In the genomic region with DNA sequence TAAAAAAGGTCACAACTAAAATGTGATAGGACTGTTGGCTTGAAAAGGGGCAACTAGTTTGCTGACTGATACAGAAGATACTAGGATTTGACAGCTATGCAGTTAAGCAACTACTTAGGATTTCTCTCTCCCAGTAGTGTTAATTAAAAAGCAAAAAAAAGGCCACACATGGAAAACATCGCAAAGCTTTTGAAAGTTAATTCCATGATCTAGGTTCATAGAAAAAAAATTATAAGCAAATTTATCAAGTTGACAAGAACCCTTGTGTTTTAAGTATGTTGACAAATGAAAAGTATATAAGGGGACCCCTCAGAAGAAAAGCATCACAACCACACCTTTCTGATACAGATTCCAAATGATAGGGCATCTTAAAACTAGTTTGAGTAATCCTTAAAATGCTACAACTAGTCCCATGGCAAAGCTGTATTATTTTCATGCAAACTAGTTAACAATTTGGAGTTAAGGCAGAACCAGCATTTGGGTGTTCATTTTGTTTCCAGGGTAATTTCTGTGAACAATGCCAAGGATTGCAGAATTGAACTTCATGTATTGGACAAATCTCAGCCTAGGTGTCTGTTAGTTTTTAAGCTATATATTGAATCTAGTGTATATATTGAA, we compare ENCODE assay signal across 1 cellular context.
TF ChIP-seq lines count a peak whose summit lies in the region.

No MANE protein-coding gene starts in this region.

TF ChIP-seq in K562, 482 proteins besides CTCF, POLR2A, EP300 and RAD21 (continued from another document and continues in another):
- TF ChIP-seq, protein P1, sequence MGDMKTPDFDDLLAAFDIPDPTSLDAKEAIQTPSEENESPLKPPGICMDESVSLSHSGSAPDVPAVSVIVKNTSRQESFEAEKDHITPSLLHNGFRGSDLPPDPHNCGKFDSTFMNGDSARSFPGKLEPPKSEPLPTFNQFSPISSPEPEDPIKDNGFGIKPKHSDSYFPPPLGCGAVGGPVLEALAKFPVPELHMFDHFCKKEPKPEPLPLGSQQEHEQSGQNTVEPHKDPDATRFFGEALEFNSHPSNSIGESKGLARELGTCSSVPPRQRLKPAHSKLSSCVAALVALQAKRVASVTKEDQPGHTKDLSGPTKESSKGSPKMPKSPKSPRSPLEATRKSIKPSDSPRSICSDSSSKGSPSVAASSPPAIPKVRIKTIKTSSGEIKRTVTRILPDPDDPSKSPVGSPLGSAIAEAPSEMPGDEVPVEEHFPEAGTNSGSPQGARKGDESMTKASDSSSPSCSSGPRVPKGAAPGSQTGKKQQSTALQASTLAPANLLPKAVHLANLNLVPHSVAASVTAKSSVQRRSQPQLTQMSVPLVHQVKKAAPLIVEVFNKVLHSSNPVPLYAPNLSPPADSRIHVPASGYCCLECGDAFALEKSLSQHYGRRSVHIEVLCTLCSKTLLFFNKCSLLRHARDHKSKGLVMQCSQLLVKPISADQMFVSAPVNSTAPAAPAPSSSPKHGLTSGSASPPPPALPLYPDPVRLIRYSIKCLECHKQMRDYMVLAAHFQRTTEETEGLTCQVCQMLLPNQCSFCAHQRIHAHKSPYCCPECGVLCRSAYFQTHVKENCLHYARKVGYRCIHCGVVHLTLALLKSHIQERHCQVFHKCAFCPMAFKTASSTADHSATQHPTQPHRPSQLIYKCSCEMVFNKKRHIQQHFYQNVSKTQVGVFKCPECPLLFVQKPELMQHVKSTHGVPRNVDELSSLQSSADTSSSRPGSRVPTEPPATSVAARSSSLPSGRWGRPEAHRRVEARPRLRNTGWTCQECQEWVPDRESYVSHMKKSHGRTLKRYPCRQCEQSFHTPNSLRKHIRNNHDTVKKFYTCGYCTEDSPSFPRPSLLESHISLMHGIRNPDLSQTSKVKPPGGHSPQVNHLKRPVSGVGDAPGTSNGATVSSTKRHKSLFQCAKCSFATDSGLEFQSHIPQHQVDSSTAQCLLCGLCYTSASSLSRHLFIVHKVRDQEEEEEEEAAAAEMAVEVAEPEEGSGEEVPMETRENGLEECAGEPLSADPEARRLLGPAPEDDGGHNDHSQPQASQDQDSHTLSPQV (IDR thresholded peaks at IDR 0.05), result no peak
- TF ChIP-seq SIX5 (IDR thresholded peaks at IDR 0.05; ENCODE audit: borderline replicate concordance in 1 of 2, insufficient read depth in 1 of 2, low read depth in 1 of 2, low read length in 2 of 2) (no peak), POLR2AphosphoS5 (IDR thresholded peaks at IDR 0.05; ENCODE audit: control insufficient read depth, insufficient read depth, low read depth, low read length) (peak; percentile 44; the same call in 1 of the 2 replicates), EGR1 (conservative IDR thresholded peaks at IDR 0.05) (no peak), NFE2L1 (tag; IDR thresholded peaks at IDR 0.05; ENCODE audit: borderline replicate concordance, low read depth) (no peak), SIRT6 (IDR thresholded peaks at IDR 0.05; ENCODE audit: low read depth, low read length) (no peak), CHD1 (IDR thresholded peaks at IDR 0.05; ENCODE audit: low read length) (no peak), KDM2B (CRISPR knock-in tag; IDR thresholded peaks at IDR 0.05) (no peak), CHD2 (IDR thresholded peaks at IDR 0.05; ENCODE audit: low read depth, low read length) (no peak), RB1 (IDR thresholded peaks at IDR 0.05; ENCODE audit: low read depth) (no peak), SPI1 (IDR thresholded peaks at IDR 0.05; ENCODE audit: borderline replicate concordance, low read depth, low read length) (no peak), NCOR1 (IDR thresholded peaks at IDR 0.05) (no peak), RAD51 (IDR thresholded peaks at IDR 0.05; ENCODE audit: borderline replicate concordance, low read depth) (no peak), HLTF (IDR thresholded peaks at IDR 0.05) (no peak), MTA3 (IDR thresholded peaks at IDR 0.05; ENCODE audit: borderline replicate concordance) (no peak), SLC30A9 (CRISPR knock-in tag; IDR thresholded peaks at IDR 0.05) (no peak), XRCC3 (IDR thresholded peaks at IDR 0.05) (no peak), BRF1 (IDR thresholded peaks at IDR 0.05; ENCODE audit: borderline replicate concordance, extremely low read depth, insufficient read length) (no peak), TCFL5 (CRISPR knock-in tag; conservative IDR thresholded peaks at IDR 0.05) (no peak), BCOR (IDR thresholded peaks at IDR 0.05) (no peak), PHB2 (IDR thresholded peaks at IDR 0.05; ENCODE audit: low read depth) (no peak), NBN (IDR thresholded peaks at IDR 0.05; ENCODE audit: low read depth) (no peak), PRMT5 (CRISPR knock-in tag; IDR thresholded peaks at IDR 0.05) (no peak), HDAC1 (IDR thresholded peaks at IDR 0.05) (no peak), BHLHE40 (IDR thresholded peaks at IDR 0.05; ENCODE audit: low read length) (no peak), ELF4 (CRISPR knock-in tag; IDR thresholded peaks at IDR 0.05) (0 out of 2 replicates have a peak, but pooled peaks have one; percentile 5), TEAD2 (tag; IDR thresholded peaks at IDR 0.05) (no peak), MCM7 (IDR thresholded peaks at IDR 0.05) (no peak), EP400 (IDR thresholded peaks at IDR 0.05) (no peak), NFRKB (IDR thresholded peaks at IDR 0.05; ENCODE audit: low read depth) (no peak), HDAC8 (tag; IDR thresholded peaks at IDR 0.05) (no peak), ZNF217 (CRISPR knock-in tag; IDR thresholded peaks at IDR 0.05) (no peak), MAFF (IDR thresholded peaks at IDR 0.05; ENCODE audit: low read length) (no peak)
- TF ChIP-seq, protein P2, sequence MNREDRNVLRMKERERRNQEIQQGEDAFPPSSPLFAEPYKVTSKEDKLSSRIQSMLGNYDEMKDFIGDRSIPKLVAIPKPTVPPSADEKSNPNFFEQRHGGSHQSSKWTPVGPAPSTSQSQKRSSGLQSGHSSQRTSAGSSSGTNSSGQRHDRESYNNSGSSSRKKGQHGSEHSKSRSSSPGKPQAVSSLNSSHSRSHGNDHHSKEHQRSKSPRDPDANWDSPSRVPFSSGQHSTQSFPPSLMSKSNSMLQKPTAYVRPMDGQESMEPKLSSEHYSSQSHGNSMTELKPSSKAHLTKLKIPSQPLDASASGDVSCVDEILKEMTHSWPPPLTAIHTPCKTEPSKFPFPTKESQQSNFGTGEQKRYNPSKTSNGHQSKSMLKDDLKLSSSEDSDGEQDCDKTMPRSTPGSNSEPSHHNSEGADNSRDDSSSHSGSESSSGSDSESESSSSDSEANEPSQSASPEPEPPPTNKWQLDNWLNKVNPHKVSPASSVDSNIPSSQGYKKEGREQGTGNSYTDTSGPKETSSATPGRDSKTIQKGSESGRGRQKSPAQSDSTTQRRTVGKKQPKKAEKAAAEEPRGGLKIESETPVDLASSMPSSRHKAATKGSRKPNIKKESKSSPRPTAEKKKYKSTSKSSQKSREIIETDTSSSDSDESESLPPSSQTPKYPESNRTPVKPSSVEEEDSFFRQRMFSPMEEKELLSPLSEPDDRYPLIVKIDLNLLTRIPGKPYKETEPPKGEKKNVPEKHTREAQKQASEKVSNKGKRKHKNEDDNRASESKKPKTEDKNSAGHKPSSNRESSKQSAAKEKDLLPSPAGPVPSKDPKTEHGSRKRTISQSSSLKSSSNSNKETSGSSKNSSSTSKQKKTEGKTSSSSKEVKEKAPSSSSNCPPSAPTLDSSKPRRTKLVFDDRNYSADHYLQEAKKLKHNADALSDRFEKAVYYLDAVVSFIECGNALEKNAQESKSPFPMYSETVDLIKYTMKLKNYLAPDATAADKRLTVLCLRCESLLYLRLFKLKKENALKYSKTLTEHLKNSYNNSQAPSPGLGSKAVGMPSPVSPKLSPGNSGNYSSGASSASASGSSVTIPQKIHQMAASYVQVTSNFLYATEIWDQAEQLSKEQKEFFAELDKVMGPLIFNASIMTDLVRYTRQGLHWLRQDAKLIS (CRISPR knock-in tag; IDR thresholded peaks at IDR 0.05), result no peak
- TF ChIP-seq, protein P3, sequence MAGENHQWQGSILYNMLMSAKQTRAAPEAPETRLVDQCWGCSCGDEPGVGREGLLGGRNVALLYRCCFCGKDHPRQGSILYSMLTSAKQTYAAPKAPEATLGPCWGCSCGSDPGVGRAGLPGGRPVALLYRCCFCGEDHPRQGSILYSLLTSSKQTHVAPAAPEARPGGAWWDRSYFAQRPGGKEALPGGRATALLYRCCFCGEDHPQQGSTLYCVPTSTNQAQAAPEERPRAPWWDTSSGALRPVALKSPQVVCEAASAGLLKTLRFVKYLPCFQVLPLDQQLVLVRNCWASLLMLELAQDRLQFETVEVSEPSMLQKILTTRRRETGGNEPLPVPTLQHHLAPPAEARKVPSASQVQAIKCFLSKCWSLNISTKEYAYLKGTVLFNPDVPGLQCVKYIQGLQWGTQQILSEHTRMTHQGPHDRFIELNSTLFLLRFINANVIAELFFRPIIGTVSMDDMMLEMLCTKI (IDR thresholded peaks at IDR 0.05; ENCODE audit: partially characterized antibody), result no peak
- TF ChIP-seq, protein P4, sequence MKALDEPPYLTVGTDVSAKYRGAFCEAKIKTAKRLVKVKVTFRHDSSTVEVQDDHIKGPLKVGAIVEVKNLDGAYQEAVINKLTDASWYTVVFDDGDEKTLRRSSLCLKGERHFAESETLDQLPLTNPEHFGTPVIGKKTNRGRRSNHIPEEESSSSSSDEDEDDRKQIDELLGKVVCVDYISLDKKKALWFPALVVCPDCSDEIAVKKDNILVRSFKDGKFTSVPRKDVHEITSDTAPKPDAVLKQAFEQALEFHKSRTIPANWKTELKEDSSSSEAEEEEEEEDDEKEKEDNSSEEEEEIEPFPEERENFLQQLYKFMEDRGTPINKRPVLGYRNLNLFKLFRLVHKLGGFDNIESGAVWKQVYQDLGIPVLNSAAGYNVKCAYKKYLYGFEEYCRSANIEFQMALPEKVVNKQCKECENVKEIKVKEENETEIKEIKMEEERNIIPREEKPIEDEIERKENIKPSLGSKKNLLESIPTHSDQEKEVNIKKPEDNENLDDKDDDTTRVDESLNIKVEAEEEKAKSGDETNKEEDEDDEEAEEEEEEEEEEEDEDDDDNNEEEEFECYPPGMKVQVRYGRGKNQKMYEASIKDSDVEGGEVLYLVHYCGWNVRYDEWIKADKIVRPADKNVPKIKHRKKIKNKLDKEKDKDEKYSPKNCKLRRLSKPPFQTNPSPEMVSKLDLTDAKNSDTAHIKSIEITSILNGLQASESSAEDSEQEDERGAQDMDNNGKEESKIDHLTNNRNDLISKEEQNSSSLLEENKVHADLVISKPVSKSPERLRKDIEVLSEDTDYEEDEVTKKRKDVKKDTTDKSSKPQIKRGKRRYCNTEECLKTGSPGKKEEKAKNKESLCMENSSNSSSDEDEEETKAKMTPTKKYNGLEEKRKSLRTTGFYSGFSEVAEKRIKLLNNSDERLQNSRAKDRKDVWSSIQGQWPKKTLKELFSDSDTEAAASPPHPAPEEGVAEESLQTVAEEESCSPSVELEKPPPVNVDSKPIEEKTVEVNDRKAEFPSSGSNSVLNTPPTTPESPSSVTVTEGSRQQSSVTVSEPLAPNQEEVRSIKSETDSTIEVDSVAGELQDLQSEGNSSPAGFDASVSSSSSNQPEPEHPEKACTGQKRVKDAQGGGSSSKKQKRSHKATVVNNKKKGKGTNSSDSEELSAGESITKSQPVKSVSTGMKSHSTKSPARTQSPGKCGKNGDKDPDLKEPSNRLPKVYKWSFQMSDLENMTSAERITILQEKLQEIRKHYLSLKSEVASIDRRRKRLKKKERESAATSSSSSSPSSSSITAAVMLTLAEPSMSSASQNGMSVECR (CRISPR knock-in tag; IDR thresholded peaks at IDR 0.05), result no peak
- TF ChIP-seq, protein P5, sequence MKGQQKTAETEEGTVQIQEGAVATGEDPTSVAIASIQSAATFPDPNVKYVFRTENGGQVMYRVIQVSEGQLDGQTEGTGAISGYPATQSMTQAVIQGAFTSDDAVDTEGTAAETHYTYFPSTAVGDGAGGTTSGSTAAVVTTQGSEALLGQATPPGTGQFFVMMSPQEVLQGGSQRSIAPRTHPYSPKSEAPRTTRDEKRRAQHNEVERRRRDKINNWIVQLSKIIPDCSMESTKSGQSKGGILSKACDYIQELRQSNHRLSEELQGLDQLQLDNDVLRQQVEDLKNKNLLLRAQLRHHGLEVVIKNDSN (CRISPR knock-in tag; IDR thresholded peaks at IDR 0.05), result no peak
- TF ChIP-seq, protein P6, sequence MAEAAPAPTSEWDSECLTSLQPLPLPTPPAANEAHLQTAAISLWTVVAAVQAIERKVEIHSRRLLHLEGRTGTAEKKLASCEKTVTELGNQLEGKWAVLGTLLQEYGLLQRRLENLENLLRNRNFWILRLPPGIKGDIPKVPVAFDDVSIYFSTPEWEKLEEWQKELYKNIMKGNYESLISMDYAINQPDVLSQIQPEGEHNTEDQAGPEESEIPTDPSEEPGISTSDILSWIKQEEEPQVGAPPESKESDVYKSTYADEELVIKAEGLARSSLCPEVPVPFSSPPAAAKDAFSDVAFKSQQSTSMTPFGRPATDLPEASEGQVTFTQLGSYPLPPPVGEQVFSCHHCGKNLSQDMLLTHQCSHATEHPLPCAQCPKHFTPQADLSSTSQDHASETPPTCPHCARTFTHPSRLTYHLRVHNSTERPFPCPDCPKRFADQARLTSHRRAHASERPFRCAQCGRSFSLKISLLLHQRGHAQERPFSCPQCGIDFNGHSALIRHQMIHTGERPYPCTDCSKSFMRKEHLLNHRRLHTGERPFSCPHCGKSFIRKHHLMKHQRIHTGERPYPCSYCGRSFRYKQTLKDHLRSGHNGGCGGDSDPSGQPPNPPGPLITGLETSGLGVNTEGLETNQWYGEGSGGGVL (CRISPR knock-in tag; IDR thresholded peaks at IDR 0.05), result no peak
- TF ChIP-seq, protein P7, sequence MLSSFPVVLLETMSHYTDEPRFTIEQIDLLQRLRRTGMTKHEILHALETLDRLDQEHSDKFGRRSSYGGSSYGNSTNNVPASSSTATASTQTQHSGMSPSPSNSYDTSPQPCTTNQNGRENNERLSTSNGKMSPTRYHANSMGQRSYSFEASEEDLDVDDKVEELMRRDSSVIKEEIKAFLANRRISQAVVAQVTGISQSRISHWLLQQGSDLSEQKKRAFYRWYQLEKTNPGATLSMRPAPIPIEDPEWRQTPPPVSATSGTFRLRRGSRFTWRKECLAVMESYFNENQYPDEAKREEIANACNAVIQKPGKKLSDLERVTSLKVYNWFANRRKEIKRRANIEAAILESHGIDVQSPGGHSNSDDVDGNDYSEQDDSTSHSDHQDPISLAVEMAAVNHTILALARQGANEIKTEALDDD (IDR thresholded peaks at IDR 0.05), result peak; percentile 92
- TF ChIP-seq, protein P8, sequence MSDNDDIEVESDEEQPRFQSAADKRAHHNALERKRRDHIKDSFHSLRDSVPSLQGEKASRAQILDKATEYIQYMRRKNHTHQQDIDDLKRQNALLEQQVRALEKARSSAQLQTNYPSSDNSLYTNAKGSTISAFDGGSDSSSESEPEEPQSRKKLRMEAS (CRISPR knock-in tag; IDR thresholded peaks at IDR 0.05), result no peak
- TF ChIP-seq, protein P9, sequence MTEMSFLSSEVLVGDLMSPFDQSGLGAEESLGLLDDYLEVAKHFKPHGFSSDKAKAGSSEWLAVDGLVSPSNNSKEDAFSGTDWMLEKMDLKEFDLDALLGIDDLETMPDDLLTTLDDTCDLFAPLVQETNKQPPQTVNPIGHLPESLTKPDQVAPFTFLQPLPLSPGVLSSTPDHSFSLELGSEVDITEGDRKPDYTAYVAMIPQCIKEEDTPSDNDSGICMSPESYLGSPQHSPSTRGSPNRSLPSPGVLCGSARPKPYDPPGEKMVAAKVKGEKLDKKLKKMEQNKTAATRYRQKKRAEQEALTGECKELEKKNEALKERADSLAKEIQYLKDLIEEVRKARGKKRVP (CRISPR knock-in tag; IDR thresholded peaks at IDR 0.05), result 0 out of 2 replicates have a peak, but pooled peaks have one; percentile 20
